ENCODE assay signal across 16 cellular contexts in genomic region chr7:141366098-141366621, GRCh38.
DNase-seq lines count a peak whose midpoint lies in the region; ATAC-seq and TF ChIP-seq lines count a peak whose summit lies in the region.
"Had no signal": no experiment of that assay in that cellular context is flagged by ENCODE, and none has a peak within 500 bp of the region (broad histone marks: within the 10 kb centered on the region; RNA-seq: fewer than 3 reads in every experiment).

No MANE protein-coding gene starts in this region.

- no peak for TF ChIP-seq CTCF in fibroblast of the aortic adventitia (IDR thresholded peaks at IDR 0.05; ENCODE audit: insufficient read depth, low read length)
- TF ChIP-seq CTCF in mesothelial cell of epicardium (IDR thresholded peaks at IDR 0.05; ENCODE audit: unreplicated experiment) = no peak
- no peak for TF ChIP-seq CTCF in thyroid gland (IDR thresholded peaks at IDR 0.05)

- ATAC-seq in GM18861 (IDR thresholded peaks at IDR 0.05; ENCODE audit: unreplicated experiment) (no peak), SK-N-SH treated with all-trans-retinoic acid at 6 μM for 48 hours (no peak), T-helper 17 cell (no peak)

- peak overlapping the region; percentile 75 to 88 (median 79) for H3K27ac ChIP-seq in thyroid gland
- H3K27ac ChIP-seq: 22Rv1, thoracic aorta had no signal

- TF ChIP-seq POLR2A in thyroid gland (IDR thresholded peaks at IDR 0.05) = no peak

- no peak overlapping the region for H3K4me3 ChIP-seq in fibroblast of the aortic adventitia (ENCODE audit: low read depth, low read length)
- no peak overlapping the region for H3K4me3 ChIP-seq in thyroid gland (replicated peaks in 1 of 3)
- H3K4me3 ChIP-seq: dorsolateral prefrontal cortex, thoracic aorta had no signal

- intact Hi-C loops in thyroid gland (cut with DNase I) = no loop called here

- no peak overlapping the region for H3K4me3 Mint-ChIP-seq in mesothelial cell of epicardium
- H3K4me3 Mint-ChIP-seq in T-helper 17 cell = no peak overlapping the region
- H3K4me3 Mint-ChIP-seq: activated B cell treated with CpG ODN at 0.5 μM for 24 hours; CD4-positive, alpha-beta memory T cell had no signal

- peaks cover 46 to 54% of the 10 kb centered on the region in 2 donors for H3K4me1 ChIP-seq in thyroid gland

- no peaks in the 10 kb centered on the region for H3K36me3 ChIP-seq in thyroid gland
- H3K36me3 ChIP-seq: thoracic aorta had no signal

- DNase-seq in NCI-H2107 treated with DMSO at 0.1 percent for 48 hours (lab: John Stamatoyannopoulos, UW; ENCODE audit: unreplicated experiment) (peak; percentile 61), NCI-H2107 (lab: John Stamatoyannopoulos, UW) (no peak), fibroblast of the aortic adventitia (ENCODE audit: low read depth) (peak; percentile 18), mesothelial cell of epicardium (ENCODE audit: low spot score in 2 of 2, unreplicated experiment in 2 of 2) (no peak), thyroid gland (peak in 1 of 2 donors; percentile 16), T-helper 17 cell (no peak)
- DNase-seq: activated B cell treated with CpG ODN at 0.5 μM for 24 hours; CD4-positive, alpha-beta memory T cell; dorsolateral prefrontal cortex; KBM-7; NCI-H1694 treated with DMSO at 0.1 percent for 48 hours; small intestine had no signal

- H3K4me1 Mint-ChIP-seq in mesothelial cell of epicardium (peaks cover 25% of the 10 kb centered on the region), T-helper 17 cell (peaks cover 3% of the 10 kb centered on the region)
- H3K4me1 Mint-ChIP-seq: activated B cell treated with CpG ODN at 0.5 μM for 24 hours; CD4-positive, alpha-beta memory T cell had no signal

- H3K27me3 ChIP-seq in thyroid gland = no peaks in the 10 kb centered on the region
- H3K27me3 ChIP-seq: dorsolateral prefrontal cortex had no signal

- no peaks in the 10 kb centered on the region for H3K9me3 Mint-ChIP-seq in mesothelial cell of epicardium
- H3K9me3 Mint-ChIP-seq: activated B cell treated with CpG ODN at 0.5 μM for 24 hours had no signal

- H3K36me3 Mint-ChIP-seq in mesothelial cell of epicardium (no peaks in the 10 kb centered on the region), T-helper 17 cell (ENCODE audit: low read depth) (peaks cover 4% of the 10 kb centered on the region)
- H3K36me3 Mint-ChIP-seq: CD4-positive, alpha-beta memory T cell had no signal

- H3K27ac Mint-ChIP-seq in mesothelial cell of epicardium = peak overlapping the region; percentile 52
- no peak overlapping the region for H3K27ac Mint-ChIP-seq in T-helper 17 cell
- H3K27ac Mint-ChIP-seq: activated B cell treated with CpG ODN at 0.5 μM for 24 hours; CD4-positive, alpha-beta memory T cell had no signal

- 9 to 10% methylated on average over 6 of the region's 6 CpGs for WGBS in thyroid gland, 2 donors

- H3K9me3 ChIP-seq in thyroid gland = no peaks in the 10 kb centered on the region
- no peaks in the 10 kb centered on the region for H3K9me3 ChIP-seq in T-helper 17 cell (ENCODE audit: control insufficient read depth, low read length, poor library complexity, severe bottlenecking)
- H3K9me3 ChIP-seq: thoracic aorta had no signal

- no peaks in the 10 kb centered on the region for H3K27me3 Mint-ChIP-seq in mesothelial cell of epicardium (ENCODE audit: low read depth)
- H3K27me3 Mint-ChIP-seq in T-helper 17 cell = peaks cover 18% of the 10 kb centered on the region
- H3K27me3 Mint-ChIP-seq: activated B cell treated with CpG ODN at 0.5 μM for 24 hours had no signal

TF ChIP-seq in SK-N-SH treated with all-trans-retinoic acid at 6 μM for 48 hours, 23 proteins besides CTCF, POLR2A, EP300 and RAD21:
- TF ChIP-seq TCF4 (CRISPR knock-in tag; IDR thresholded peaks at IDR 0.05; ENCODE audit: borderline replicate concordance) (no peak), RARB (CRISPR knock-in tag; IDR thresholded peaks at IDR 0.05) (no peak), ZFP3 (CRISPR knock-in tag; IDR thresholded peaks at IDR 0.05) (no peak), BACH2 (CRISPR knock-in tag; IDR thresholded peaks at IDR 0.05; ENCODE audit: borderline replicate concordance) (no peak), OSR1 (CRISPR knock-in tag; IDR thresholded peaks at IDR 0.05) (no peak), SNAI2 (CRISPR knock-in tag; IDR thresholded peaks at IDR 0.05) (no peak), TOX (CRISPR knock-in tag; IDR thresholded peaks at IDR 0.05; ENCODE audit: borderline replicate concordance) (no peak), PPARA (CRISPR knock-in tag; IDR thresholded peaks at IDR 0.05; ENCODE audit: borderline replicate concordance) (no peak), GLIS3 (CRISPR knock-in tag; IDR thresholded peaks at IDR 0.05) (no peak), ISL1 (CRISPR knock-in tag; IDR thresholded peaks at IDR 0.05) (no peak), CREB5 (CRISPR knock-in tag; IDR thresholded peaks at IDR 0.05; ENCODE audit: low read depth) (no peak), ZFP30 (CRISPR knock-in tag; IDR thresholded peaks at IDR 0.05) (no peak)
- TF ChIP-seq, protein P1, sequence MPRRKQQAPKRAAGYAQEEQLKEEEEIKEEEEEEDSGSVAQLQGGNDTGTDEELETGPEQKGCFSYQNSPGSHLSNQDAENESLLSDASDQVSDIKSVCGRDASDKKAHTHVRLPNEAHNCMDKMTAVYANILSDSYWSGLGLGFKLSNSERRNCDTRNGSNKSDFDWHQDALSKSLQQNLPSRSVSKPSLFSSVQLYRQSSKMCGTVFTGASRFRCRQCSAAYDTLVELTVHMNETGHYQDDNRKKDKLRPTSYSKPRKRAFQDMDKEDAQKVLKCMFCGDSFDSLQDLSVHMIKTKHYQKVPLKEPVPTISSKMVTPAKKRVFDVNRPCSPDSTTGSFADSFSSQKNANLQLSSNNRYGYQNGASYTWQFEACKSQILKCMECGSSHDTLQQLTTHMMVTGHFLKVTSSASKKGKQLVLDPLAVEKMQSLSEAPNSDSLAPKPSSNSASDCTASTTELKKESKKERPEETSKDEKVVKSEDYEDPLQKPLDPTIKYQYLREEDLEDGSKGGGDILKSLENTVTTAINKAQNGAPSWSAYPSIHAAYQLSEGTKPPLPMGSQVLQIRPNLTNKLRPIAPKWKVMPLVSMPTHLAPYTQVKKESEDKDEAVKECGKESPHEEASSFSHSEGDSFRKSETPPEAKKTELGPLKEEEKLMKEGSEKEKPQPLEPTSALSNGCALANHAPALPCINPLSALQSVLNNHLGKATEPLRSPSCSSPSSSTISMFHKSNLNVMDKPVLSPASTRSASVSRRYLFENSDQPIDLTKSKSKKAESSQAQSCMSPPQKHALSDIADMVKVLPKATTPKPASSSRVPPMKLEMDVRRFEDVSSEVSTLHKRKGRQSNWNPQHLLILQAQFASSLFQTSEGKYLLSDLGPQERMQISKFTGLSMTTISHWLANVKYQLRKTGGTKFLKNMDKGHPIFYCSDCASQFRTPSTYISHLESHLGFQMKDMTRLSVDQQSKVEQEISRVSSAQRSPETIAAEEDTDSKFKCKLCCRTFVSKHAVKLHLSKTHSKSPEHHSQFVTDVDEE (CRISPR knock-in tag; IDR thresholded peaks at IDR 0.05) = no peak
- TF ChIP-seq, protein P2, sequence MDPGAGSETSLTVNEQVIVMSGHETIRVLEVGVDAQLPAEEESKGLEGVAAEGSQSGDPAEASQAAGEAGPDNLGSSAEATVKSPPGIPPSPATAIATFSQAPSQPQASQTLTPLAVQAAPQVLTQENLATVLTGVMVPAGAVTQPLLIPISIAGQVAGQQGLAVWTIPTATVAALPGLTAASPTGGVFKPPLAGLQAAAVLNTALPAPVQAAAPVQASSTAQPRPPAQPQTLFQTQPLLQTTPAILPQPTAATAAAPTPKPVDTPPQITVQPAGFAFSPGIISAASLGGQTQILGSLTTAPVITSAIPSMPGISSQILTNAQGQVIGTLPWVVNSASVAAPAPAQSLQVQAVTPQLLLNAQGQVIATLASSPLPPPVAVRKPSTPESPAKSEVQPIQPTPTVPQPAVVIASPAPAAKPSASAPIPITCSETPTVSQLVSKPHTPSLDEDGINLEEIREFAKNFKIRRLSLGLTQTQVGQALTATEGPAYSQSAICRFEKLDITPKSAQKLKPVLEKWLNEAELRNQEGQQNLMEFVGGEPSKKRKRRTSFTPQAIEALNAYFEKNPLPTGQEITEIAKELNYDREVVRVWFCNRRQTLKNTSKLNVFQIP (CRISPR knock-in tag; IDR thresholded peaks at IDR 0.05; ENCODE audit: borderline replicate concordance, low read depth) = no peak
- TF ChIP-seq, protein P3, sequence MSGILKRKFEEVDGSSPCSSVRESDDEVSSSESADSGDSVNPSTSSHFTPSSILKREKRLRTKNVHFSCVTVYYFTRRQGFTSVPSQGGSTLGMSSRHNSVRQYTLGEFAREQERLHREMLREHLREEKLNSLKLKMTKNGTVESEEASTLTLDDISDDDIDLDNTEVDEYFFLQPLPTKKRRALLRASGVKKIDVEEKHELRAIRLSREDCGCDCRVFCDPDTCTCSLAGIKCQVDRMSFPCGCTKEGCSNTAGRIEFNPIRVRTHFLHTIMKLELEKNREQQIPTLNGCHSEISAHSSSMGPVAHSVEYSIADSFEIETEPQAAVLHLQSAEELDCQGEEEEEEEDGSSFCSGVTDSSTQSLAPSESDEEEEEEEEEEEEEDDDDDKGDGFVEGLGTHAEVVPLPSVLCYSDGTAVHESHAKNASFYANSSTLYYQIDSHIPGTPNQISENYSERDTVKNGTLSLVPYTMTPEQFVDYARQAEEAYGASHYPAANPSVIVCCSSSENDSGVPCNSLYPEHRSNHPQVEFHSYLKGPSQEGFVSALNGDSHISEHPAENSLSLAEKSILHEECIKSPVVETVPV (CRISPR knock-in tag; IDR thresholded peaks at IDR 0.05) = no peak

Comparison
In these comparisons a context has a peak if more than half of its experiments do, and no peak if none do; other contexts are left out.
1. DNase-seq: peak in NCI-H2107 treated with DMSO at 0.1 percent for 48 hours (single experiment) and fibroblast of the aortic adventitia (single experiment); none in NCI-H2107 (single experiment), mesothelial cell of epicardium (0 of 2) and T-helper 17 cell (0 of 3).